17 cellular contexts compared by ENCODE assay signal in the genomic region with DNA sequence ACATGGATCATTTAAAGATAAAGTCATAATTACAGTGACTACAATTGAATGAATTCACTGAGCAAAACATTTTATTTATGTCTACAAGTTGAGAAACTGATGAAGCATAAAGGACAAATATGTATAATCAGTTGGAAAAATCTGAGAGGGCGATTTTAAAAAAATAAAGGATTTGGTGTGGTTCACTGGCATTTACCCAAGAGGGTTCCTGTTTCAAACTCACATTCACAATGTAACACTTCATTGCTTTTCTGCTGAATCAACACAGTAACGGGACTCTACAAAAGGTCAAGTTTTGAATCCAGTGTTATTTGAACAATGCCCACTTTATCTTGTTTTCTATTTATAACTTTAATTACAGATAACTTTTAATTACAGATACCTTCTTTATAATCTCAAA.
A peak's percentile ranks its signal among the peaks of the same experiment; 100 is the strongest.
DNase-seq lines count a peak whose midpoint lies in the region; ATAC-seq and TF ChIP-seq lines count a peak whose summit lies in the region.
"Had no signal": no experiment of that assay in that cellular context is flagged by ENCODE, and none has a peak within 500 bp of the region (broad histone marks: within the 10 kb centered on the region; RNA-seq: fewer than 3 reads in every experiment).

No MANE protein-coding gene starts in this region.

- H3K4me3 Mint-ChIP-seq in mesothelial cell of epicardium, result no peak overlapping the region
- H3K4me3 Mint-ChIP-seq in effector memory CD8-positive, alpha-beta T cell, result no peak overlapping the region
- H3K4me3 Mint-ChIP-seq: activated CD4-positive, alpha-beta memory T cell treated with anti-CD3 and anti-CD28 coated beads for 36 hours; brain had no signal

- no peak for TF ChIP-seq CTCF in fibroblast of lung (conservative IDR thresholded peaks at IDR 0.05 in 1 of 2, IDR thresholded peaks at IDR 0.05 in 1 of 2; ENCODE audit: low read depth in 1 of 2, low read length in 2 of 2)
- TF ChIP-seq CTCF in parathyroid adenoma (IDR thresholded peaks at IDR 0.05), result no peak
- TF ChIP-seq CTCF in mesothelial cell of epicardium (IDR thresholded peaks at IDR 0.05; ENCODE audit: unreplicated experiment), result no peak

- H3K4me1 Mint-ChIP-seq in mesothelial cell of epicardium, result peaks cover 7% of the 10 kb centered on the region
- no peaks in the 10 kb centered on the region for H3K4me1 Mint-ChIP-seq in effector memory CD8-positive, alpha-beta T cell (ENCODE audit: low read depth in 2 of 2)

- H3K27ac Mint-ChIP-seq in mesothelial cell of epicardium, result no peak overlapping the region
- H3K27ac Mint-ChIP-seq in effector memory CD8-positive, alpha-beta T cell, result no peak overlapping the region
- H3K27ac Mint-ChIP-seq: activated CD4-positive, alpha-beta memory T cell treated with anti-CD3 and anti-CD28 coated beads for 36 hours; brain had no signal

- H3K36me3 ChIP-seq in fibroblast of lung (ENCODE audit: control insufficient read depth, insufficient read depth, low read length) (no peaks in the 10 kb centered on the region), parathyroid adenoma (ENCODE audit: control insufficient read depth, insufficient read depth, low read length) (no peaks in the 10 kb centered on the region)

- peak; percentile 43 for ATAC-seq in GM18868 (IDR thresholded peaks at IDR 0.05; ENCODE audit: unreplicated experiment)
- ATAC-seq in effector memory CD8-positive, alpha-beta T cell (replicated peaks), result no peak
- ATAC-seq: HCT116, mucosa of descending colon had no signal

- H3K9me3 ChIP-seq in fibroblast of lung (ENCODE audit: control insufficient read depth, insufficient read depth, low read depth, low read length), result no peaks in the 10 kb centered on the region
- H3K9me3 ChIP-seq in parathyroid adenoma (ENCODE audit: control insufficient read depth, low read length), result no peaks in the 10 kb centered on the region
- H3K9me3 ChIP-seq: mucosa of descending colon had no signal

- no peaks in the 10 kb centered on the region for H4K20me1 ChIP-seq in fibroblast of lung (ENCODE audit: control insufficient read depth, extremely low read depth, insufficient read depth, low read length)

- H2AFZ ChIP-seq in fibroblast of lung (ENCODE audit: low read length) (no peak overlapping the region), parathyroid adenoma (no peak overlapping the region)

- H3K4me3 ChIP-seq in fibroblast of lung (replicated peaks in 1 of 4; ENCODE audit: control extremely low read depth in 1 of 4, insufficient read depth in 1 of 4, low read depth in 3 of 4, low read length in 4 of 4), result no peak overlapping the region
- no peak overlapping the region for H3K4me3 ChIP-seq in parathyroid adenoma (ENCODE audit: low read depth, low read length)
- H3K4me3 ChIP-seq: mucosa of descending colon had no signal

- no peaks in the 10 kb centered on the region for H3K27me3 ChIP-seq in fibroblast of lung (ENCODE audit: control insufficient read depth, insufficient read depth, low read length)
- H3K27me3 ChIP-seq in parathyroid adenoma (ENCODE audit: control insufficient read depth, insufficient read depth, low read length), result no peaks in the 10 kb centered on the region

- H3K79me2 ChIP-seq in fibroblast of lung (ENCODE audit: control insufficient read depth, insufficient read depth, low read length), result no peaks in the 10 kb centered on the region
- no peaks in the 10 kb centered on the region for H3K79me2 ChIP-seq in parathyroid adenoma

- no peaks in the 10 kb centered on the region for H3K27me3 Mint-ChIP-seq in mesothelial cell of epicardium (ENCODE audit: low read depth)
- H3K27me3 Mint-ChIP-seq in effector memory CD8-positive, alpha-beta T cell, result peaks cover 0 to 7% of the 10 kb centered on the region in 2 donors
- H3K27me3 Mint-ChIP-seq: brain had no signal

- no peaks in the 10 kb centered on the region for H3K36me3 Mint-ChIP-seq in mesothelial cell of epicardium
- no peaks in the 10 kb centered on the region for H3K36me3 Mint-ChIP-seq in effector memory CD8-positive, alpha-beta T cell (ENCODE audit: insufficient read depth)
- H3K36me3 Mint-ChIP-seq: activated CD4-positive, alpha-beta memory T cell treated with anti-CD3 and anti-CD28 coated beads for 36 hours; brain had no signal

- peaks cover 5% of the 10 kb centered on the region for H3K9me3 Mint-ChIP-seq in mesothelial cell of epicardium
- no peaks in the 10 kb centered on the region for H3K9me3 Mint-ChIP-seq in effector memory CD8-positive, alpha-beta T cell
- H3K9me3 Mint-ChIP-seq: activated CD4-positive, alpha-beta memory T cell treated with anti-CD3 and anti-CD28 coated beads for 36 hours; brain had no signal

- no peak overlapping the region for H3K9ac ChIP-seq in fibroblast of lung (ENCODE audit: insufficient read depth, low read length)
- no peak overlapping the region for H3K9ac ChIP-seq in parathyroid adenoma

- DNase-seq in RPMI7951 (ENCODE audit: low read depth) (peak; percentile 40), fibroblast of lung (ENCODE audit: low read depth in 2 of 2) (peak; percentile 66 to 78), mesothelial cell of epicardium (ENCODE audit: low spot score in 2 of 2, unreplicated experiment in 2 of 2) (no peak), retina (no peak), NCI-H446 treated with DMSO at 0.1 percent for 48 hours (lab: John Stamatoyannopoulos, UW) (no peak)
- DNase-seq in effector memory CD8-positive, alpha-beta T cell, result no peak
- DNase-seq: activated CD4-positive, alpha-beta memory T cell treated with anti-CD3 and anti-CD28 coated beads for 36 hours; AML-193; DMS 273 treated with DMSO at 0.1 percent for 48 hours; effector CD8-positive, alpha-beta T cell; mucosa of descending colon; NCI-H82; posterior cingulate gyrus had no signal

- no peaks in the 10 kb centered on the region for H3K4me1 ChIP-seq in fibroblast of lung (ENCODE audit: control insufficient read depth, extremely low read depth, insufficient read depth, low read length)
- peaks cover 57% of the 10 kb centered on the region for H3K4me1 ChIP-seq in parathyroid adenoma

- no peak overlapping the region for H3K27ac ChIP-seq in fibroblast of lung (ENCODE audit: insufficient read depth, low read length)
- peak overlapping the region; percentile 79 for H3K27ac ChIP-seq in parathyroid adenoma

- H3K4me2 ChIP-seq in fibroblast of lung (ENCODE audit: extremely low read depth, insufficient read depth, low read length) (no peak overlapping the region), parathyroid adenoma (ENCODE audit: low read length) (peak overlapping the region; percentile 20)

Comparison
In these comparisons a context has a peak if more than half of its experiments do, and no peak if none do; other contexts are left out.
1. DNase-seq: peak in RPMI7951 (single experiment) and fibroblast of lung (2 of 2); none in mesothelial cell of epicardium (0 of 2), retina (single experiment), effector memory CD8-positive, alpha-beta T cell (0 of 3) and NCI-H446 treated with DMSO at 0.1 percent for 48 hours (single experiment).